Comparison of ENCODE assay signal across 12 cellular contexts in genomic region chr5:123460296-123460729, GRCh38. TPM values are rescaled to one million over a fixed set of nuclear protein-coding genes. Genes with fewer than 3 reads are reported as not detected.
DNase-seq lines count a peak whose midpoint lies in the region; ATAC-seq, FAIRE-seq and TF ChIP-seq lines count a peak whose summit lies in the region.
"Had no signal": no experiment of that assay in that cellular context is flagged by ENCODE, and none has a peak within 500 bp of the region (broad histone marks: within the 10 kb centered on the region; RNA-seq: fewer than 3 reads in every experiment).

No MANE protein-coding gene starts in this region.

- no peaks in the 10 kb centered on the region for H3K9me3 ChIP-seq in K562 (replicated peaks; ENCODE audit: control insufficient read depth, insufficient read depth, low read depth, low read length)
- H3K9me3 ChIP-seq in naive thymus-derived CD4-positive, alpha-beta T cell (ENCODE audit: control insufficient read depth in 2 of 3, low read length in 3 of 3) = no peaks in the 10 kb centered on the region
- H3K9me3 ChIP-seq: right atrium auricular region, thoracic aorta had no signal

- H3K4me1 Mint-ChIP-seq in naive thymus-derived CD4-positive, alpha-beta T cell = peaks cover 5 to 9% (median 8%) of the 10 kb centered on the region in 7 donors

- CTCF ChIA-PET in K562 (lab: Yijun Ruan, JAX; ENCODE audit: low intra/inter-chr PET ratio) = no interaction called here
- CTCF ChIA-PET in naive thymus-derived CD4-positive, alpha-beta T cell (lab: Charles Lee) = no interaction called here

- H3K4me3 Mint-ChIP-seq in naive thymus-derived CD4-positive, alpha-beta T cell = peak overlapping the region in 2 of 10 donors; percentile 1 to 2

- peak overlapping the region; percentile 17; the same call in 1 of the 2 replicates for H3K4me2 ChIP-seq in K562 (ENCODE audit: insufficient read depth, low read length)

- DNase-seq in M059J (ENCODE audit: low read depth) = peak; percentile 88
- peak in 3 of 4 experiments; percentile 20 to 72 (median 33) for DNase-seq in K562 (ENCODE audit: extremely low read depth in 1 of 4, low spot score in 3 of 4)
- DNase-seq in naive thymus-derived CD4-positive, alpha-beta T cell = peak in 8 of 9 donors; percentile 2 to 62 (median 14)
- DNase-seq in cerebellum (ENCODE audit: low spot score) = no peak
- DNase-seq in NCI-H187 treated with DMSO at 0.1 percent for 48 hours (lab: John Stamatoyannopoulos, UW) = no peak
- DNase-seq: NCI-H748 treated with DMSO at 0.1 percent for 48 hours had no signal

- TF ChIP-seq EP300 in K562 (IDR thresholded peaks at IDR 0.05; ENCODE audit: low read length) = peak; percentile 31; the same call in 1 of the 2 replicates

- no peak for TF ChIP-seq RAD21 in K562 (CRISPR knock-in tag; conservative IDR thresholded peaks at IDR 0.05 in 1 of 2, IDR thresholded peaks at IDR 0.05 in 1 of 2)

- no peaks in the 10 kb centered on the region for H4K20me1 ChIP-seq in K562 (replicated peaks; ENCODE audit: control insufficient read depth, insufficient read depth, low read length)

- no peak overlapping the region for H3K4me3 ChIP-seq in K562
- H3K4me3 ChIP-seq in naive thymus-derived CD4-positive, alpha-beta T cell (ENCODE audit: low read length) = no peak overlapping the region
- H3K4me3 ChIP-seq: right atrium auricular region, thoracic aorta had no signal

- H3K9me1 ChIP-seq in K562 (ENCODE audit: control insufficient read depth, insufficient read depth, low read length) = no peaks in the 10 kb centered on the region

- intact Hi-C loops in K562 (cut with micrococcal nuclease) = loop anchor here (2.0 kb wide), 1 partner anchor 38 kb away; the partner anchor contains the start of gene CEP120
- intact Hi-C loops in naive thymus-derived CD4-positive, alpha-beta T cell (cut with micrococcal nuclease) = loop anchor here in 1 of 2 donors (1.0 kb wide), 1 partner anchor 37 kb away; the partner anchor contains the start of gene CEP120

- TF ChIP-seq CTCF in K562 (IDR thresholded peaks at IDR 0.05 in 2 of 3, conservative IDR thresholded peaks at IDR 0.05 in 1 of 3; ENCODE audit: insufficient read depth in 2 of 3, low read depth in 1 of 3, low read length in 3 of 3) = no peak

- FAIRE-seq in K562 (lab: Jason Lieb, UNC) = peak; percentile 83
- FAIRE-seq: frontal cortex had no signal

- ATAC-seq in GM18868 (IDR thresholded peaks at IDR 0.05; ENCODE audit: unreplicated experiment) (peak; percentile 51), K562 (peak; percentile 84), HG03439 (IDR thresholded peaks at IDR 0.05; ENCODE audit: unreplicated experiment) (no peak), GM21526 (IDR thresholded peaks at IDR 0.05; ENCODE audit: low FRiP score, unreplicated experiment) (no peak)
- peak; percentile 83 for ATAC-seq in naive thymus-derived CD4-positive, alpha-beta T cell

- no peaks in the 10 kb centered on the region for H3K79me2 ChIP-seq in K562 (ENCODE audit: control insufficient read depth, insufficient read depth, low read length)

- in situ Hi-C loops in K562 (cut with MboI) = no loop called here

- H3K9me3 Mint-ChIP-seq in naive thymus-derived CD4-positive, alpha-beta T cell = peaks cover 0 to 5% (median 0%) of the 10 kb centered on the region in 11 donors

- H3K36me3 ChIP-seq in K562 (ENCODE audit: control insufficient read depth, insufficient read depth, low read length) = no peaks in the 10 kb centered on the region
- no peaks in the 10 kb centered on the region for H3K36me3 ChIP-seq in naive thymus-derived CD4-positive, alpha-beta T cell (ENCODE audit: control insufficient read depth in 2 of 3, insufficient read depth in 3 of 3, low read length in 3 of 3)
- H3K36me3 ChIP-seq: right atrium auricular region, thoracic aorta had no signal

- H3K27me3 ChIP-seq in K562 (ENCODE audit: control insufficient read depth in 2 of 2, insufficient read depth in 2 of 2, low read length in 2 of 2) = no peaks in the 10 kb centered on the region
- no peaks in the 10 kb centered on the region for H3K27me3 ChIP-seq in naive thymus-derived CD4-positive, alpha-beta T cell (ENCODE audit: control insufficient read depth in 2 of 2, insufficient read depth in 2 of 2, low read length in 2 of 2)
- H3K27me3 ChIP-seq: right atrium auricular region had no signal

- no peak for TF ChIP-seq POLR2A in K562 (conservative IDR thresholded peaks at IDR 0.05)

- H3K36me3 Mint-ChIP-seq in naive thymus-derived CD4-positive, alpha-beta T cell = peaks cover 0 to 4% (median 0%) of the 10 kb centered on the region in 5 donors

- H3K9ac ChIP-seq in K562 (ENCODE audit: insufficient read depth in 1 of 2, low read depth in 2 of 2, low read length in 2 of 2) = no peak overlapping the region

- BruUV-seq in K562 (replicated peaks; lab: Mats Ljungman, UMichigan) = no TSS peak

- WGBS in K562 (ENCODE audit: insufficient coverage, low coverage, missing lambda C conversion rate) = 3% methylated on average over 2 of the region's 2 CpGs

- POLR2A ChIA-PET in K562 (lab: Yijun Ruan, JAX) = no interaction called here
- POLR2A ChIA-PET in naive thymus-derived CD4-positive, alpha-beta T cell (lab: Charles Lee) = no interaction called here

- peak overlapping the region; percentile 35; the same call in 1 of the 3 replicates for H3K27ac ChIP-seq in K562 (ENCODE audit: extremely low read depth, low read depth, low read length)
- no peak overlapping the region for H3K27ac ChIP-seq in naive thymus-derived CD4-positive, alpha-beta T cell (ENCODE audit: low read depth, low read length)
- H3K27ac ChIP-seq: right atrium auricular region, thoracic aorta had no signal

- peak overlapping the region; percentile 60 for H2AFZ ChIP-seq in K562 (ENCODE audit: low read depth, low read length)

- H3K4me1 ChIP-seq in K562 (replicated peaks in 1 of 2; ENCODE audit: control insufficient read depth in 2 of 2, insufficient read depth in 2 of 2, low read length in 2 of 2) = peaks cover 0 to 10% of the 10 kb centered on the region in 2 experiments; a peak in 2 of 5 replicates
- no peaks in the 10 kb centered on the region for H3K4me1 ChIP-seq in naive thymus-derived CD4-positive, alpha-beta T cell (ENCODE audit: control insufficient read depth in 2 of 2, insufficient read depth in 2 of 2, low read length in 2 of 2)
- H3K4me1 ChIP-seq: right atrium auricular region had no signal

- peak overlapping the region in 8 of 9 donors; percentile 1 to 31 (median 8) for H3K27ac Mint-ChIP-seq in naive thymus-derived CD4-positive, alpha-beta T cell

- H3K27me3 Mint-ChIP-seq in naive thymus-derived CD4-positive, alpha-beta T cell = peaks cover 0 to 5% (median 2%) of the 10 kb centered on the region in 5 donors

TF ChIP-seq in K562, 482 proteins besides CTCF, POLR2A, EP300 and RAD21 (continues in another document):
- no peak for TF ChIP-seq SMARCA5 (IDR thresholded peaks at IDR 0.05)
- no peak for TF ChIP-seq ZNF79 (CRISPR knock-in tag; IDR thresholded peaks at IDR 0.05; ENCODE audit: low read depth)
- peak; percentile 69 for TF ChIP-seq FOSL1 (tag; conservative IDR thresholded peaks at IDR 0.05)
- peak; percentile 86 for TF ChIP-seq CREB1 (IDR thresholded peaks at IDR 0.05)
- peak; percentile 61 for TF ChIP-seq CREB1 (CRISPR knock-in tag; IDR thresholded peaks at IDR 0.05)

RNA-seq across cellular contexts. Expression of gene CEP120, which starts 37.1 kb away (rescaled TPM):
- total RNA-seq in M059J (2014; rRNA removed; shearing (Covaris generic)) = 14.2 and 15.3 TPM in 2 replicates
- 90.2 and 99.8 TPM in 2 replicates for total RNA-seq in K562 (2011; cell fraction: chromatin; rRNA removed; ENCODE audit: low replicate concordance)
- 24.0 and 29.1 TPM in 2 replicates for total RNA-seq in K562 (2011; cell fraction: nucleolus; rRNA removed)
- total RNA-seq in K562 (2011; cell fraction: nucleoplasm; rRNA removed) = 14.7 and 29.8 TPM in 2 replicates
- total RNA-seq in K562 (2014; rRNA removed) = 12.4 and 13.6 TPM in 2 replicates
- 21.0 and 22.1 TPM in 2 replicates for total RNA-seq in K562 (2014; rRNA removed; fragmentation: Illumina TruSeq; extraction: Trizol)
- 18.1 and 19.0 TPM in 2 replicates for total RNA-seq in K562 (2015; rRNA removed; fragmentation: Illumina TruSeq; extraction: Trizol)
- 18.9 and 20.5 TPM in 2 replicates for total RNA-seq in K562 (2021)
- polyA plus RNA-seq in K562 (2011; rRNA removed) = 24.9 and 26.1 TPM in 2 replicates
- 8.4 and 14.0 TPM in 2 replicates for polyA plus RNA-seq in K562 (2011; cell fraction: cytosol; rRNA removed)
- polyA plus RNA-seq in K562 (2011; cell fraction: nucleus; rRNA removed) = 30.7 and 32.9 TPM in 2 replicates
- polyA plus RNA-seq in K562 (2012) = 6.1 and 11.1 TPM in 2 replicates
- 12.9 and 14.4 TPM in 2 replicates for polyA plus RNA-seq in K562 (2014; fragmentation: Illumina TruSeq; extraction: Trizol)
- polyA plus RNA-seq in K562 (2014; fragmentation: Nextera tagmentation; extraction: Ambion mirVana) = 1 to 10 TPM; 3.3 to 3.9 TPM
- polyA plus RNA-seq in K562 (2014; rRNA removed) = 9.1 and 10.1 TPM in 2 replicates
- polyA minus RNA-seq in K562 (2011; rRNA and poly(A)+ RNA removed) = 61.2 and 64.1 TPM in 2 replicates
- polyA minus RNA-seq in K562 (2011; cell fraction: cytosol; rRNA and poly(A)+ RNA removed) = 9.6 and 11.6 TPM in 2 replicates
- polyA minus RNA-seq in K562 (2011; cell fraction: nucleus; rRNA and poly(A)+ RNA removed) = 28.1 and 44.1 TPM in 2 replicates
- 10 to 100 TPM; 35.0 to 74.6 (median 60.0) TPM for total RNA-seq in naive thymus-derived CD4-positive, alpha-beta T cell
- 10 to 100 TPM; 22.5 to 36.7 TPM for polyA plus RNA-seq in naive thymus-derived CD4-positive, alpha-beta T cell
- total RNA-seq in cerebellum = 34.8 TPM

RNA-seq across cellular contexts. Expression of gene CSNK1G3, which starts 51.7 kb away (rescaled TPM):
- 43.3 and 43.6 TPM in 2 replicates for total RNA-seq in M059J (2014; rRNA removed; shearing (Covaris generic))
- total RNA-seq in K562 (2011; cell fraction: chromatin; rRNA removed; ENCODE audit: low replicate concordance) = 8.0 and 26.5 TPM in 2 replicates
- 1.5 and 3.0 TPM in 2 replicates for total RNA-seq in K562 (2011; cell fraction: nucleolus; rRNA removed)
- total RNA-seq in K562 (2011; cell fraction: nucleoplasm; rRNA removed) = 6.6 and 7.8 TPM in 2 replicates
- total RNA-seq in K562 (2014; rRNA removed) (13.2 and 14.0 TPM in 2 replicates), K562 (2014; rRNA removed; fragmentation: Illumina TruSeq; extraction: Trizol) (21.9 and 26.4 TPM in 2 replicates), K562 (2015; rRNA removed; fragmentation: Illumina TruSeq; extraction: Trizol) (21.2 and 21.3 TPM in 2 replicates), K562 (2021) (26.2 and 27.6 TPM in 2 replicates), cerebellum (122 TPM)
- polyA plus RNA-seq in K562 (2011; rRNA removed) (5.4 and 13.6 TPM in 2 replicates), K562 (2014; fragmentation: Illumina TruSeq; extraction: Trizol) (22.5 and 23.5 TPM in 2 replicates), K562 (2014; fragmentation: Nextera tagmentation; extraction: Ambion mirVana) (10 to 100 TPM in 1 of 2 experiments, 1 to 10 TPM in 1; 8.3 to 11.4 TPM), K562 (2014; rRNA removed) (14.7 and 16.5 TPM in 2 replicates)
- polyA plus RNA-seq in K562 (2011; cell fraction: cytosol; rRNA removed) = 1.8 and 3.3 TPM in 2 replicates
- polyA plus RNA-seq in K562 (2011; cell fraction: nucleus; rRNA removed) = 2.2 and 5.3 TPM in 2 replicates
- 12.4 and 13.5 TPM in 2 replicates for polyA plus RNA-seq in K562 (2012)
- 18.8 and 31.0 TPM in 2 replicates for polyA minus RNA-seq in K562 (2011; rRNA and poly(A)+ RNA removed)
- polyA minus RNA-seq in K562 (2011; cell fraction: cytosol; rRNA and poly(A)+ RNA removed) = 5.4 and 15.3 TPM in 2 replicates
- 7.8 and 9.4 TPM in 2 replicates for polyA minus RNA-seq in K562 (2011; cell fraction: nucleus; rRNA and poly(A)+ RNA removed)
- 10 to 100 TPM; 33.1 to 83.8 (median 71.0) TPM for total RNA-seq in naive thymus-derived CD4-positive, alpha-beta T cell
- polyA plus RNA-seq in naive thymus-derived CD4-positive, alpha-beta T cell = 10 to 100 TPM; 20.0 to 25.6 TPM

Comparison
In these comparisons a context has a peak if more than half of its experiments do, and no peak if none do; other contexts are left out.
1. ATAC-seq: peak in GM18868 (single experiment), K562 (single experiment) and naive thymus-derived CD4-positive, alpha-beta T cell (single experiment); none in HG03439 (single experiment) and GM21526 (single experiment).
2. DNase-seq: peak in M059J (single experiment), K562 (3 of 4) and naive thymus-derived CD4-positive, alpha-beta T cell (8 of 9); none in cerebellum (single experiment) and NCI-H187 treated with DMSO at 0.1 percent for 48 hours (single experiment).